Comparison of ENCODE assay signal across 8 cellular contexts in genomic region chrX:10106801-10107200, GRCh38. TPM values are rescaled to one million over a fixed set of nuclear protein-coding genes. Genes with fewer than 3 reads are reported as not detected.
DNase-seq lines count a peak whose midpoint lies in the region; ATAC-seq and TF ChIP-seq lines count a peak whose summit lies in the region.

No MANE protein-coding gene starts in this region.

- H3K9me3 ChIP-seq in DOHH2 (ENCODE audit: control insufficient read depth, insufficient read depth, low read length) (no peaks in the 10 kb centered on the region), hepatocyte (ENCODE audit: low read depth) (no peaks in the 10 kb centered on the region)

- no peaks in the 10 kb centered on the region for H4K20me1 ChIP-seq in DOHH2 (ENCODE audit: control insufficient read depth, insufficient read depth, low read depth, low read length)
- no peaks in the 10 kb centered on the region for H4K20me1 ChIP-seq in hepatocyte (ENCODE audit: insufficient read depth, poor library complexity, severe bottlenecking)

- TF ChIP-seq CTCF in DOHH2 (IDR thresholded peaks at IDR 0.05; ENCODE audit: low read depth, low read length, poor library complexity, severe bottlenecking) (no peak), hepatocyte (IDR thresholded peaks at IDR 0.05; ENCODE audit: poor library complexity) (no peak), MCF 10A (IDR thresholded peaks at IDR 0.05; ENCODE audit: unreplicated experiment) (no peak)

- H3K27ac Mint-ChIP-seq in MCF 10A (ENCODE audit: low read depth, unreplicated experiment): no peak overlapping the region

- 66% methylated on average over 10 of the region's 10 CpGs for WGBS in hepatocyte (ENCODE audit: low lambda C conversion rate, missing lambda C conversion rate)

- DNase-seq in T follicular helper cell (ENCODE audit: low read depth) (peak; percentile 43), hepatocyte (ENCODE audit: low spot score) (no peak), kidney tubule cell (ENCODE audit: low spot score) (no peak), MCF 10A (ENCODE audit: unreplicated experiment) (no peak), midbrain (lab: John Stamatoyannopoulos, UW) (no peak), Right ventricle myocardium superior (no peak)

- no peak overlapping the region for H3K4me3 Mint-ChIP-seq in MCF 10A (ENCODE audit: unreplicated experiment)

- H3K4me2 ChIP-seq in DOHH2 (ENCODE audit: low read length) (peak overlapping the region; percentile 91), hepatocyte (no peak overlapping the region)

- H3K36me3 Mint-ChIP-seq in MCF 10A (ENCODE audit: insufficient read depth, unreplicated experiment): peaks cover 5% of the 10 kb centered on the region

- peak; percentile 56 for ATAC-seq in GM21723 (IDR thresholded peaks at IDR 0.05; ENCODE audit: unreplicated experiment)
- ATAC-seq in Right ventricle myocardium superior (ENCODE audit: poor library complexity): no peak

- H3K4me3 ChIP-seq in DOHH2 (ENCODE audit: low read length) (peak overlapping the region; percentile 65), hepatocyte (no peak overlapping the region)

- no peaks in the 10 kb centered on the region for H3K27me3 Mint-ChIP-seq in MCF 10A (ENCODE audit: insufficient read depth, unreplicated experiment)

- H3K36me3 ChIP-seq in DOHH2 (ENCODE audit: control insufficient read depth, low read length): peaks cover 41% of the 10 kb centered on the region
- H3K36me3 ChIP-seq in hepatocyte (replicated peaks; ENCODE audit: insufficient read depth, low read depth): no peaks in the 10 kb centered on the region

- peaks cover 6% of the 10 kb centered on the region for H3K4me1 Mint-ChIP-seq in MCF 10A (ENCODE audit: insufficient read depth, unreplicated experiment)

- H3K27me3 ChIP-seq in DOHH2 (ENCODE audit: control insufficient read depth, low read length) (no peaks in the 10 kb centered on the region), hepatocyte (no peaks in the 10 kb centered on the region)

- no peak overlapping the region for H2AFZ ChIP-seq in hepatocyte

- BruUV-seq in MCF 10A (replicated peaks; lab: Mats Ljungman, UMichigan): no TSS peak

- H3K27ac ChIP-seq in DOHH2 (ENCODE audit: low read depth, low read length): peak overlapping the region; percentile 100
- H3K27ac ChIP-seq in hepatocyte: peak overlapping the region; percentile 19

- H3K9me2 ChIP-seq in DOHH2 (replicated peaks; ENCODE audit: control insufficient read depth, low read length): no peaks in the 10 kb centered on the region
- no peaks in the 10 kb centered on the region for H3K9me2 ChIP-seq in hepatocyte (replicated peaks; ENCODE audit: insufficient read depth)

- peaks cover 35% of the 10 kb centered on the region for H3F3A ChIP-seq in DOHH2 (ENCODE audit: control insufficient read depth, insufficient read depth)

- intact Hi-C loops in MCF 10A (cut with micrococcal nuclease) (no loop called here), Right ventricle myocardium superior (cut with DNase I) (loop anchor here (5.0 kb wide), 1 partner anchor 90 kb away; no protein-coding TSS in a partner anchor)

- no peaks in the 10 kb centered on the region for H3K9me3 Mint-ChIP-seq in MCF 10A (ENCODE audit: unreplicated experiment)

- POLR2A ChIA-PET in MCF 10A (lab: Yijun Ruan, JAX): interaction anchor here (0.7 kb wide), 1 partner anchor 14 kb away, joined by 3 read pairs; no protein-coding TSS in a partner anchor

- CTCF ChIA-PET in MCF 10A (lab: Yijun Ruan, JAX): interaction anchor here (1.4 kb wide), 1 partner anchor 12 kb away, joined by 3 read pairs; no protein-coding TSS in a partner anchor

- H3K4me1 ChIP-seq in DOHH2 (ENCODE audit: control insufficient read depth, low read length) (peaks cover 96% of the 10 kb centered on the region), hepatocyte (ENCODE audit: insufficient read depth) (peaks cover 4% of the 10 kb centered on the region)

- H3K79me2 ChIP-seq in DOHH2 (ENCODE audit: control insufficient read depth, low read length) (peaks cover 33% of the 10 kb centered on the region), hepatocyte (no peaks in the 10 kb centered on the region)

RNA-seq across cellular contexts. Expression of gene CLCN4, which starts 50.0 kb away (rescaled TPM):
- total RNA-seq in hepatocyte (3.8 and 5.9 TPM in 2 replicates), MCF 10A (2022) (7.3 and 9.3 TPM in 2 replicates), Right ventricle myocardium superior (30.9 TPM)
- polyA plus RNA-seq in hepatocyte: 1.5 and 2.2 TPM in 2 replicates
